Comparison of ENCODE assay signal across 9 cellular contexts in the genomic region with DNA sequence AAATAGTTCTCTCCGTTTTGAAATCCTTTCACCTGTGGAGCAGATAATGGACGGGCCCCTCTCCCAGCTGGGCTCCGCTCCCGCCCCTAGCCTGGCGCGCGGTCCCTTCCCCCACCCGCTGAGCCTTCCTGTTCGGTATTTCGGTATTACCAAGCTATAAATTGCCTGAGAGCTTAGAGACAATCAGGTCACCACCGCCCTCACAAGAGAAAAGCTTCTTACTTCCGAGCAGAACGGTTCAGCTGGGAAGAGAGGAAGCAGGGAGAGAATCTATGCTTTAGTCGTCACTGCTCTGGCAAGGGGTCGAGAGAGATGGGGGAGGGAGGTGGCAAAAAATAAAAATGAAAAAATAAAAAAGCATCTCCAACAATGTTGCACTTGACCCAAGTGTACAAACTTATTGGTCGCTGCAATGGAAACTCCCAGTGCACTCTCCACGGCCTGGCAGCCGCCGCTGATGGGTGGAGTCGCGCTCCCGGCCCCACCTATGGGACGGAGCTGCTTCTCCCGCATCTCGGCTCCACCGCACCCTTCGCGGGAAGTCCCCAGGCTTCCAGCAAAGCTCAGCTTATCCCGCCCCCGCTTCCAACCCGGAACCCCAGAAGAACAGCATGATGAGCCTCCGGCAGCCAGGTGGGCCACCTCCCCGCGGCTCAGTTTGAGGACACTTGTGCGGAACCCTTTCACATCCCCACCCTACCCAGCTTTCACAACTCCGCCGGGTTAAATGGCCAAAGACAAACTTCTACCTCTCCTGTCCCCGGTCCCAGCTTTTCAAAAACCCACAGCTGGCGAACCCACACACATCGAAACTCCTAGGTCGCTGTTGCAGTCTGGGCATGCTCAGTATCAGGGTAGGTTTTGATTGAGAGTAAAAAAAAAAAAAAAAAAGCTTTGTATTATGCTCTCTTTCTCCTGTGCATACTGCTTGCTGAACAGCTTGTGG. TPM values are rescaled to one million over a fixed set of nuclear protein-coding genes. Genes with fewer than 3 reads are reported as not detected.
A peak's percentile ranks its signal among the peaks of the same experiment; 100 is the strongest.
DNase-seq lines count a peak whose midpoint lies in the region; ATAC-seq and TF ChIP-seq lines count a peak whose summit lies in the region.
"Had no signal": no experiment of that assay in that cellular context is flagged by ENCODE, and none has a peak within 500 bp of the region (broad histone marks: within the 10 kb centered on the region; RNA-seq: fewer than 3 reads in every experiment).

No MANE protein-coding gene starts in this region.

- peaks cover 19% of the 10 kb centered on the region for H3K4me1 Mint-ChIP-seq in nephron
- H3K4me1 Mint-ChIP-seq in activated T-helper 2 cell treated with anti-CD3 and anti-CD28 coated beads, Interferon-gamma antibody, Interleukin-2, Interleukin-4, amounts not matched to agents 10 μg/mL and 5 μg/mL and 100 μg/mL, durations not matched to agents 14 hours and 24 hours and 36 hours (ENCODE audit: low read depth): no peaks in the 10 kb centered on the region

- peaks cover 11% of the 10 kb centered on the region for H3K27me3 Mint-ChIP-seq in nephron (ENCODE audit: low read depth)
- H3K27me3 Mint-ChIP-seq in activated T-helper 2 cell treated with anti-CD3 and anti-CD28 coated beads, Interferon-gamma antibody, Interleukin-2, Interleukin-4, amounts not matched to agents 10 μg/mL and 5 μg/mL and 100 μg/mL, durations not matched to agents 14 hours and 24 hours and 36 hours (ENCODE audit: low read depth): peaks cover 11% of the 10 kb centered on the region

- H3K4me1 ChIP-seq in BLaER1 (peaks cover 44% of the 10 kb centered on the region), Peyer's patch (peaks cover 0 to 17% (median 0%) of the 10 kb centered on the region in 4 donors), esophagus muscularis mucosa (peaks cover 16 to 22% (median 21%) of the 10 kb centered on the region in 4 donors)

- H3K4me2 ChIP-seq in BLaER1: peak overlapping the region; percentile 77

- peak overlapping the region; percentile 92 to 97 (median 94) for H3K4me3 Mint-ChIP-seq in nephron
- no peak overlapping the region for H3K4me3 Mint-ChIP-seq in activated T-helper 2 cell treated with anti-CD3 and anti-CD28 coated beads, Interferon-gamma antibody, Interleukin-2, Interleukin-4, amounts not matched to agents 10 μg/mL and 5 μg/mL and 100 μg/mL, durations not matched to agents 14 hours and 24 hours and 36 hours (ENCODE audit: low read depth)

- ATAC-seq in GM19452 (IDR thresholded peaks at IDR 0.05; ENCODE audit: unreplicated experiment): peak; percentile 44

- no peaks in the 10 kb centered on the region for H3K9me3 Mint-ChIP-seq in nephron
- no peaks in the 10 kb centered on the region for H3K9me3 Mint-ChIP-seq in activated T-helper 2 cell treated with anti-CD3 and anti-CD28 coated beads, Interferon-gamma antibody, Interleukin-2, Interleukin-4, amounts not matched to agents 10 μg/mL and 5 μg/mL and 100 μg/mL, durations not matched to agents 14 hours and 24 hours and 36 hours

- H3K27ac ChIP-seq in BLaER1 (peak overlapping the region; percentile 76), Peyer's patch (peak overlapping the region in 1 of 4 donors; percentile 5), esophagus muscularis mucosa (replicated peaks in 1 of 4) (peak overlapping the region in 1 of 4 donors; percentile 35)
- H3K27ac ChIP-seq: HL-60 had no signal

- H3K4me3 ChIP-seq in BLaER1: peak overlapping the region; percentile 91
- H3K4me3 ChIP-seq in Peyer's patch: peak overlapping the region; percentile 26 to 49 (median 40)
- peak overlapping the region; percentile 49 to 60 (median 52) for H3K4me3 ChIP-seq in esophagus muscularis mucosa

- H3K36me3 Mint-ChIP-seq in nephron (ENCODE audit: low read depth): no peaks in the 10 kb centered on the region
- H3K36me3 Mint-ChIP-seq in activated T-helper 2 cell treated with anti-CD3 and anti-CD28 coated beads, Interferon-gamma antibody, Interleukin-2, Interleukin-4, amounts not matched to agents 10 μg/mL and 5 μg/mL and 100 μg/mL, durations not matched to agents 14 hours and 24 hours and 36 hours (ENCODE audit: low read depth): no peaks in the 10 kb centered on the region

- H3K9me3 ChIP-seq in BLaER1 (no peaks in the 10 kb centered on the region), Peyer's patch (no peaks in the 10 kb centered on the region), esophagus muscularis mucosa (no peaks in the 10 kb centered on the region)

- TF ChIP-seq CTCF in Peyer's patch (IDR thresholded peaks at IDR 0.05) (no peak), esophagus muscularis mucosa (IDR thresholded peaks at IDR 0.05) (no peak), nephron (IDR thresholded peaks at IDR 0.05; ENCODE audit: unreplicated experiment in 3 of 3) (no peak)

- H4K20me1 ChIP-seq in BLaER1: no peaks in the 10 kb centered on the region

- H3K36me3 ChIP-seq in BLaER1: no peaks in the 10 kb centered on the region
- H3K36me3 ChIP-seq in Peyer's patch: no peaks in the 10 kb centered on the region
- no peaks in the 10 kb centered on the region for H3K36me3 ChIP-seq in esophagus muscularis mucosa

- TF ChIP-seq POLR2A in Peyer's patch (IDR thresholded peaks at IDR 0.05) (no peak), esophagus muscularis mucosa (IDR thresholded peaks at IDR 0.05; ENCODE audit: low read depth) (no peak)

- DNase-seq in HT1080 (ENCODE audit: low read depth) (peak; percentile 48), Peyer's patch (peak; percentile 16 to 59 (median 51)), esophagus muscularis mucosa (ENCODE audit: extremely low spot score) (no peak)
- DNase-seq in stimulated activated CD4-positive, alpha-beta T cell treated with anti-CD3 and anti-CD28 coated beads, Interleukin-4, amount 100 ng/mL, for 4 hours: no peak
- no peak for DNase-seq in activated T-helper 2 cell treated with anti-CD3 and anti-CD28 coated beads, Interferon-gamma antibody, Interleukin-2, Interleukin-4, amounts not matched to agents 10 μg/mL and 5 μg/mL and 100 μg/mL, durations not matched to agents 14 hours and 24 hours and 36 hours (ENCODE audit: low spot score)

- H3K27ac Mint-ChIP-seq in nephron: peak overlapping the region; percentile 84 to 93 (median 85)
- H3K27ac Mint-ChIP-seq in activated T-helper 2 cell treated with anti-CD3 and anti-CD28 coated beads, Interferon-gamma antibody, Interleukin-2, Interleukin-4, amounts not matched to agents 10 μg/mL and 5 μg/mL and 100 μg/mL, durations not matched to agents 14 hours and 24 hours and 36 hours: no peak overlapping the region

- 6% methylated on average over 30 of the region's 41 CpGs for WGBS in esophagus muscularis mucosa

- H3K9ac ChIP-seq in BLaER1: peak overlapping the region; percentile 77

- no peak for TF ChIP-seq EP300 in esophagus muscularis mucosa (IDR thresholded peaks at IDR 0.05)

- intact Hi-C loops in esophagus muscularis mucosa (cut with DNase I): no loop called here
- intact Hi-C loops in activated T-helper 2 cell treated with anti-CD3 and anti-CD28 coated beads, Interferon-gamma antibody, Interleukin-2, Interleukin-4, amounts not matched to agents 10 μg/mL and 5 μg/mL and 100 μg/mL, durations not matched to agents 14 hours and 24 hours and 36 hours (cut with micrococcal nuclease): no loop called here

- H3K27me3 ChIP-seq in BLaER1: no peaks in the 10 kb centered on the region
- no peaks in the 10 kb centered on the region for H3K27me3 ChIP-seq in Peyer's patch
- peaks cover 0 to 35% (median 10%) of the 10 kb centered on the region in 4 donors for H3K27me3 ChIP-seq in esophagus muscularis mucosa

RNA-seq across cellular contexts. Expression of a gene that starts 0.8 kb away (rescaled TPM):
- 0.10 and 0.63 TPM in 2 replicates for total RNA-seq in HT1080 (2014; rRNA removed; shearing (Covaris generic))
- polyA plus RNA-seq in HT1080 (2015; cell fraction: cytosol; rRNA removed): 0.79 and 1.2 TPM in 2 replicates
- 0.86 and 2.9 TPM in 2 replicates for polyA plus RNA-seq in HT1080 (2015; cell fraction: nucleus; rRNA removed)
- 1 to 10 TPM; 1.4 to 4.1 (median 1.8) TPM for total RNA-seq in Peyer's patch
- total RNA-seq in esophagus muscularis mucosa: 1 to 10 TPM; 4.1 to 10.0 (median 6.7) TPM
- not detected in 2 replicates for total RNA-seq in activated T-helper 2 cell treated with anti-CD3 and anti-CD28 coated beads, Interferon-gamma antibody, Interleukin-2, Interleukin-4, amounts not matched to agents 10 μg/mL and 5 μg/mL and 100 μg/mL, durations not matched to agents 14 hours and 24 hours and 36 hours

Comparison
In these comparisons a context has a peak if more than half of its experiments do, and no peak if none do; other contexts are left out.
1. H3K4me3 ChIP-seq: peak in every context shown above with its lines; median percentile 91 in BLaER1; 52 in esophagus muscularis mucosa; 40 in Peyer's patch.
2. DNase-seq: peak in HT1080 (single experiment) and Peyer's patch (3 of 3); none in esophagus muscularis mucosa (single experiment), stimulated activated CD4-positive, alpha-beta T cell treated with anti-CD3 and anti-CD28 coated beads, Interleukin-4, amount 100 ng/mL, for 4 hours (0 of 2) and activated T-helper 2 cell treated with anti-CD3 and anti-CD28 coated beads, Interferon-gamma antibody, Interleukin-2, Interleukin-4, amounts not matched to agents 10 μg/mL and 5 μg/mL and 100 μg/mL, durations not matched to agents 14 hours and 24 hours and 36 hours (single experiment).